9 cellular contexts compared by ENCODE assay signal in the genomic region with DNA sequence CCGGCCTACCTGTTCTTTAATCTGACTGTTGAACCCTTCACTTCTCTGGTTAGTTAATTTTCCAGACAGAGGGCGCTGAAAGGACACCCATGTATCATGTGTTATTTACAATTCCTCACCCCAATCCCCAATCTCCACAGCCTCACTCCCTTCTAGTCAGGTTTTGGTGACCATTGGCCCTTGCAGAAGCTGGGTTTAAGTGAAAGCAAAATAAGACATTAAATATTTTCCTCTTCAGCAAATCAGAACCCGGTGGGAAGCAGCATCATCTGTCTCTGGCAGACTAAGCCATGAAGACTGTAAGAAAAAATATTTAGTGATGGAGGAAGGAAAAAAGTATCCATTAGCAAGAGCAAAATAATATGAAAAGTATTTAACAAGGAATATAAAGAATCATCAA. TPM values are rescaled to one million over a fixed set of nuclear protein-coding genes. Genes with fewer than 3 reads are reported as not detected.
DNase-seq lines count a peak whose midpoint lies in the region; ATAC-seq and TF ChIP-seq lines count a peak whose summit lies in the region.
"Had no signal": no experiment of that assay in that cellular context is flagged by ENCODE, and none has a peak within 500 bp of the region (broad histone marks: within the 10 kb centered on the region; RNA-seq: fewer than 3 reads in every experiment).

No MANE protein-coding gene starts in this region.

- peak; percentile 33 for DNase-seq in stimulated activated CD4-positive, alpha-beta T cell treated with anti-CD3 and anti-CD28 coated beads, Interleukin-4, amount 100 ng/mL, for 24 hours
- DNase-seq in stimulated activated CD4-positive, alpha-beta T cell treated with anti-CD3 and anti-CD28 coated beads, Interleukin-12 subunit alpha, Interleukin-12 subunit beta, amount 100 ng/mL, for 4 hours = no peak
- DNase-seq in RKO (ENCODE audit: low spot score) (peak; percentile 14), fibroblast of villous mesenchyme (ENCODE audit: low read depth) (peak; percentile 21), sigmoid colon (no peak), NCI-H1048 (lab: John Stamatoyannopoulos, UW) (no peak), Kasumi-1 (lab: John Stamatoyannopoulos, UW) (no peak)
- DNase-seq: activated T-cell treated with anti-CD3 and anti-CD28 coated beads for 4 hours had no signal

- H3K36me3 ChIP-seq in sigmoid colon = no peaks in the 10 kb centered on the region

- no peaks in the 10 kb centered on the region for H3K9me3 ChIP-seq in sigmoid colon

- no peak for TF ChIP-seq CTCF in fibroblast of villous mesenchyme (IDR thresholded peaks at IDR 0.05; ENCODE audit: insufficient read depth, low read depth, low read length)
- TF ChIP-seq CTCF in sigmoid colon (IDR thresholded peaks at IDR 0.05) = no peak

- H3K27ac ChIP-seq in sigmoid colon = peak overlapping the region in 1 of 4 donors; percentile 20

- H3K4me3 ChIP-seq in fibroblast of villous mesenchyme (ENCODE audit: low read depth, low read length) (no peak overlapping the region), sigmoid colon (no peak overlapping the region)

- no peaks in the 10 kb centered on the region for H3K27me3 ChIP-seq in sigmoid colon

- TF ChIP-seq EP300 in sigmoid colon (IDR thresholded peaks at IDR 0.05) = no peak

- TF ChIP-seq POLR2A in sigmoid colon (IDR thresholded peaks at IDR 0.05) = no peak

- intact Hi-C loops in sigmoid colon (cut with DNase I) = no loop called here

- ATAC-seq in esophagus mucosa = no peak

- H3K4me1 ChIP-seq in sigmoid colon = no peaks in the 10 kb centered on the region

- WGBS in sigmoid colon, 2 donors = 19 to 22% methylated on average over 3 of the region's 3 CpGs

RNA-seq across cellular contexts. Expression of a gene that starts 9.4 kb away (rescaled TPM):
- not detected in 2 replicates for total RNA-seq in fibroblast of villous mesenchyme
- 1 to 10 TPM in 3 of 4 donors, under 1 TPM in 1; 0.16 to 9.5 (median 4.0) TPM for total RNA-seq in sigmoid colon
- polyA plus RNA-seq in sigmoid colon = 100 to 1,000 TPM in 2 of 3 donors, 10 to 100 TPM in 1; 32.4 to 250 (median 129) TPM
- 3.9 TPM for total RNA-seq in esophagus mucosa

RNA-seq across cellular contexts. Expression of a gene that starts 38.2 kb away (rescaled TPM):
- total RNA-seq in fibroblast of villous mesenchyme (not detected in 2 replicates), sigmoid colon (10 to 100 TPM; 23.5 to 44.6 (median 27.7) TPM), esophagus mucosa (17.3 TPM)
- polyA plus RNA-seq in sigmoid colon = 100 to 1,000 TPM in 2 of 3 donors, 10 to 100 TPM in 1; 25.8 to 414 (median 158) TPM

RNA-seq across cellular contexts. Expression of a gene that starts 38.6 kb away (rescaled TPM):
- not detected in 2 replicates for total RNA-seq in fibroblast of villous mesenchyme
- total RNA-seq in sigmoid colon = 1 to 10 TPM in 2 of 4 donors, under 1 TPM in 2; under 0.01 to 3.5 (median 1.7) TPM
- 100 to 1,000 TPM in 1 of 3 donors, 10 to 100 TPM in 2; 36.6 to 182 (median 77.9) TPM for polyA plus RNA-seq in sigmoid colon
- total RNA-seq in esophagus mucosa = 1.1 TPM

Comparison
In these comparisons a context has a peak if more than half of its experiments do, and no peak if none do; other contexts are left out.
1. DNase-seq: peak in stimulated activated CD4-positive, alpha-beta T cell treated with anti-CD3 and anti-CD28 coated beads, Interleukin-4, amount 100 ng/mL, for 24 hours (single experiment), RKO (single experiment) and fibroblast of villous mesenchyme (single experiment); none in stimulated activated CD4-positive, alpha-beta T cell treated with anti-CD3 and anti-CD28 coated beads, Interleukin-12 subunit alpha, Interleukin-12 subunit beta, amount 100 ng/mL, for 4 hours (single experiment), sigmoid colon (single experiment), NCI-H1048 (single experiment) and Kasumi-1 (0 of 2).
2. RNA of a gene that starts 38.2 kb away (total RNA-seq): 23.5 to 44.6 TPM in sigmoid colon and 17.3 TPM in esophagus mucosa (single experiment); not detected in fibroblast of villous mesenchyme; every median in the first group is over 10 times any median in the second.